In the genomic region with DNA sequence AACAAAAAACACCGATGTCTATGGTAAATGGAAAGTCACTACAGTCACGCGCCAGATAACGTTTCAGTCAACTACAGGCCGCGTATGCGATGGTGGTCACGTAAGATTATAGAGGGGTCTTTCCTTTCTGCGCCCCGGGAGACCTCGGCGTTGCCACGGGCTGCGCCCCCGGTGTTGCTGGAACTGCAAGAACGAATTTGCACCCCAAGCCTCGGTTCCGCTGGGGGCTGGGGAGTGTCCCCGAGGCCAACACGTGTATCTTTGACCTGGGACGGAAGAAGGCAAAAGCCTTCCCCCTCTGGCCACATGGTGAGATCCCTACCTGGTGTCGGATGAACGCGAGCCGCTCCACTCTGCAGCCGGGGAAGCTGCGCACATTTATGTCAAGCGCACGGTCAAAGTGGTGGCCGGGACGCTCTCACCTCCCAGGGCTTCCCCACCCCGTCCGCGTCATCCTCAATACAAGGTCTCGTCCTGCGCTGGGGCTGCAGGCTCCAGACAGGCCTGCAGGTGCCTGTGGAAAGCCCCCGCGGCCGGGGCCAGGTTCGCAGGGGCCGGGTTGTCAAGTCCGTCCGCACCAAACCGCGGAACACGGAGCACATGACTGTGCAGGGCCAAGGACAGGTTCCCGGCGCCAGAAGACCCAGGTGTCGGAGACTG, we compare ENCODE assay signal across 18 cellular contexts. TPM values are rescaled to one million over a fixed set of nuclear protein-coding genes. Genes with fewer than 3 reads are reported as not detected.
DNase-seq lines count a peak whose midpoint lies in the region; ATAC-seq, FAIRE-seq and TF ChIP-seq lines count a peak whose summit lies in the region.
"Had no signal": no experiment of that assay in that cellular context is flagged by ENCODE, and none has a peak within 500 bp of the region (broad histone marks: within the 10 kb centered on the region; RNA-seq: fewer than 3 reads in every experiment).

No MANE protein-coding gene starts in this region.

- TF ChIP-seq POLR2A in H1 (IDR thresholded peaks at IDR 0.05; ENCODE audit: control extremely low read depth in 1 of 2, low read depth in 2 of 2, low read length in 2 of 2) = no peak

- H3K36me3 ChIP-seq in GM23338 (ENCODE audit: insufficient read depth) (no peaks in the 10 kb centered on the region; the same call in 1 of the 2 replicates), H1 (ENCODE audit: control insufficient read depth in 2 of 4, insufficient read depth in 4 of 4, low read length in 3 of 4) (no peaks in the 10 kb centered on the region), neuronal stem cell (replicated peaks in 1 of 2; ENCODE audit: control insufficient read depth in 2 of 2, insufficient read depth in 2 of 2, low read length in 2 of 2) (no peaks in the 10 kb centered on the region)
- H3K36me3 ChIP-seq: BLaER1 had no signal

- no peaks in the 10 kb centered on the region for H3F3A ChIP-seq in GM23338 (replicated peaks; ENCODE audit: low read depth)

- TF ChIP-seq RAD21 in H1 (IDR thresholded peaks at IDR 0.05 in 1 of 2, conservative IDR thresholded peaks at IDR 0.05 in 1 of 2; ENCODE audit: low read depth in 2 of 2, low read length in 2 of 2) = no peak

- no peaks in the 10 kb centered on the region for H3K27me3 ChIP-seq in GM23338 (ENCODE audit: insufficient read depth)
- no peaks in the 10 kb centered on the region for H3K27me3 ChIP-seq in H1 (replicated peaks in 1 of 4; ENCODE audit: control insufficient read depth in 3 of 4, extremely low read depth in 1 of 4, insufficient read depth in 3 of 4, low read length in 3 of 4)
- H3K27me3 ChIP-seq in neuronal stem cell (ENCODE audit: control insufficient read depth in 3 of 3, insufficient read depth in 3 of 3, low read depth in 1 of 3, low read length in 3 of 3) = no peaks in the 10 kb centered on the region
- H3K27me3 ChIP-seq: BLaER1 had no signal

- H3K9ac ChIP-seq in H1 (replicated peaks in 1 of 4; ENCODE audit: extremely low read depth in 1 of 4, low read depth in 3 of 4, low read length in 3 of 4) = no peak overlapping the region
- no peak overlapping the region for H3K9ac ChIP-seq in neuronal stem cell (ENCODE audit: low read depth, low read length, poor library complexity)
- H3K9ac ChIP-seq: BLaER1, GM23248 had no signal

- TF ChIP-seq EP300 in H1 (IDR thresholded peaks at IDR 0.05; ENCODE audit: borderline replicate concordance in 1 of 2, low read depth in 2 of 2, low read length in 2 of 2) = no peak

- peaks cover 11% of the 10 kb centered on the region; the same call in 2 of the 3 replicates for H3K36me3 Mint-ChIP-seq in GM23338 (ENCODE audit: low read depth)
- H3K36me3 Mint-ChIP-seq: CD14-positive monocyte; CD8-positive, alpha-beta memory T cell had no signal

- H2BK12ac ChIP-seq in H1 (ENCODE audit: low read depth, low read length) = no peak overlapping the region
- H2BK12ac ChIP-seq in neuronal stem cell (ENCODE audit: low read length) = peak overlapping the region; percentile 60

- H3K4me3 ChIP-seq in GM23338 = no peak overlapping the region
- no peak overlapping the region for H3K4me3 ChIP-seq in H1 (ENCODE audit: extremely low read depth in 1 of 4, insufficient read depth in 2 of 4, low read depth in 3 of 4, low read length in 4 of 4)
- H3K4me3 ChIP-seq in neuronal stem cell (ENCODE audit: low read length in 2 of 2) = peak overlapping the region in 1 of 2 donors; percentile 55
- H3K4me3 ChIP-seq: BLaER1, GM12878, GM23248 had no signal

- peaks cover 9% of the 10 kb centered on the region for H3K4me1 Mint-ChIP-seq in GM23338
- H3K4me1 Mint-ChIP-seq: CD8-positive, alpha-beta memory T cell had no signal

- no peak for TF ChIP-seq CTCF in GM23338 (conservative IDR thresholded peaks at IDR 0.05; ENCODE audit: low read depth in 2 of 2)
- no peak for TF ChIP-seq CTCF in H1 (IDR thresholded peaks at IDR 0.05; ENCODE audit: control extremely low read depth in 1 of 3, insufficient read depth in 1 of 3, low read depth in 1 of 3, low read length in 3 of 3)

- H3K27ac Mint-ChIP-seq in GM23338 = no peak overlapping the region
- H3K27ac Mint-ChIP-seq: CD4-positive, alpha-beta T cell; CD8-positive, alpha-beta memory T cell had no signal

- no peaks in the 10 kb centered on the region for H4K20me1 ChIP-seq in GM23338 (replicated peaks; ENCODE audit: insufficient read depth)
- no peaks in the 10 kb centered on the region for H4K20me1 ChIP-seq in H1 (replicated peaks in 1 of 2; ENCODE audit: control insufficient read depth in 1 of 2, insufficient read depth in 2 of 2, low read length in 2 of 2)
- H4K20me1 ChIP-seq: BLaER1 had no signal

- WGBS in H1 (ENCODE audit: extremely low coverage in 1 of 2, insufficient coverage in 1 of 2, insufficient read length in 1 of 2, insufficient replicate concordance in 2 of 2, low coverage in 1 of 2, low lambda C conversion rate in 2 of 2, missing lambda C conversion rate in 1 of 2), 2 experiments = 91% methylated on average over 47 of the region's 49 CpGs; no CpG with 5 or more reads in 1 of the 2 experiments
- no CpG with 5 or more reads among the region's 49 CpGs for WGBS in neuronal stem cell (ENCODE audit: extremely low coverage in 2 of 2, insufficient read length in 2 of 2, insufficient replicate concordance in 1 of 2), 2 donors

- H2BK15ac ChIP-seq in H1 (ENCODE audit: low read length) (no peak overlapping the region), neuronal stem cell (ENCODE audit: low read length) (peak overlapping the region; percentile 96)

- H3K79me2 ChIP-seq in GM23338 (replicated peaks; ENCODE audit: insufficient read depth) (no peaks in the 10 kb centered on the region), H1 (ENCODE audit: control insufficient read depth in 1 of 2, insufficient read depth in 2 of 2, low read length in 2 of 2) (no peaks in the 10 kb centered on the region)

- H3K18ac ChIP-seq in H1 (ENCODE audit: extremely low read depth, low read length) (no peak overlapping the region), neuronal stem cell (ENCODE audit: low read length) (peak overlapping the region; percentile 3)

- H3K4ac ChIP-seq in H1 (replicated peaks; ENCODE audit: insufficient read length, low read depth, low read length) (no peak overlapping the region), neuronal stem cell (ENCODE audit: low read length) (no peak overlapping the region)

- H3K4me2 ChIP-seq in GM23338 (no peak overlapping the region), H1 (ENCODE audit: insufficient read depth in 1 of 2, low read depth in 2 of 2, low read length in 2 of 2) (no peak overlapping the region), neuronal stem cell (ENCODE audit: insufficient read depth, low read length, poor library complexity, severe bottlenecking) (no peak overlapping the region)
- H3K4me2 ChIP-seq: BLaER1 had no signal

- H2AK5ac ChIP-seq in H1 (ENCODE audit: low read depth, low read length) (no peak overlapping the region), neuronal stem cell (ENCODE audit: low read depth, low read length) (peak overlapping the region; percentile 83)

- in situ Hi-C loops in G401 (cut with HindIII; ENCODE audit: low sequenced_read_pairs) = no loop called here

- peaks cover 15% of the 10 kb centered on the region; the same call in 2 of the 3 replicates for H3K9me3 Mint-ChIP-seq in GM23338
- H3K9me3 Mint-ChIP-seq: CD14-positive monocyte; CD4-positive, alpha-beta T cell; CD8-positive, alpha-beta memory T cell had no signal

- H3K9me3 ChIP-seq in H1 (ENCODE audit: insufficient read depth in 2 of 2, low read depth in 1 of 2, low read length in 1 of 2) (peaks cover 0 to 15% of the 10 kb centered on the region in 2 experiments; a peak in 1 of 4 replicates), neuronal stem cell (replicated peaks in 1 of 2; ENCODE audit: control insufficient read depth in 2 of 2, insufficient read depth in 1 of 2, low read depth in 1 of 2, low read length in 2 of 2) (peaks cover 3 to 10% of the 10 kb centered on the region in 2 donors)

- CTCF ChIA-PET in H1 (lab: Charles Lee; ENCODE audit: partially characterized antibody) = no interaction called here

- no peak overlapping the region for H4K91ac ChIP-seq in H1 (replicated peaks; ENCODE audit: insufficient read length, low read length)
- H4K91ac ChIP-seq in neuronal stem cell (ENCODE audit: low read depth, low read length, poor library complexity) = no peak overlapping the region

- H3K27me3 Mint-ChIP-seq in GM23338 (ENCODE audit: insufficient read depth, low read depth, poor library complexity) = peaks cover 11% of the 10 kb centered on the region

- peak; percentile 34 for DNase-seq in GM23338 (ENCODE audit: low spot score)
- no peak for DNase-seq in H1 (ENCODE audit: low read depth in 1 of 2, low spot score in 2 of 2)
- DNase-seq in neuronal stem cell (ENCODE audit: low spot score) = no peak
- no peak for DNase-seq in inferior parietal cortex (ENCODE audit: extremely low spot score)
- DNase-seq in G401 (ENCODE audit: low spot score) = no peak
- DNase-seq: CD4-positive, alpha-beta T cell; CD8-positive, alpha-beta memory T cell; DMS79 treated with DMSO at 0.1 percent for 48 hours; GM23248; HCEC 1CT had no signal

- H3K4me3 Mint-ChIP-seq in GM23338 = no peak overlapping the region
- H3K4me3 Mint-ChIP-seq: CD14-positive monocyte; CD4-positive, alpha-beta T cell; CD8-positive, alpha-beta memory T cell had no signal

- H2BK120ac ChIP-seq in H1 (replicated peaks; ENCODE audit: low read depth, low read length) (no peak overlapping the region), neuronal stem cell (ENCODE audit: low read depth, low read length) (no peak overlapping the region)

- H3K23ac ChIP-seq in H1 (ENCODE audit: insufficient read length) (no peak overlapping the region), neuronal stem cell (ENCODE audit: low read depth, low read length, poor library complexity) (no peak overlapping the region)

- no peaks in the 10 kb centered on the region for H3K9me2 ChIP-seq in GM23338 (ENCODE audit: insufficient read depth)

- 0 out of 2 replicates have a peak overlapping the region, but pooled peaks have one; percentile 35 for H4K8ac ChIP-seq in H1 (ENCODE audit: extremely low read depth, insufficient read depth, low read length)
- H4K8ac ChIP-seq in neuronal stem cell (ENCODE audit: low read depth, low read length) = no peak overlapping the region

- H2BK20ac ChIP-seq in H1 (ENCODE audit: low read length) = no peak overlapping the region

- H2BK5ac ChIP-seq in H1 (ENCODE audit: low read depth, low read length) (no peak overlapping the region), neuronal stem cell (ENCODE audit: low read length) (no peak overlapping the region)

- ATAC-seq in GM23338 = no peak; the same call in 2 of the 3 replicates
- ATAC-seq in HG02763 (IDR thresholded peaks at IDR 0.05; ENCODE audit: unreplicated experiment) = no peak
- ATAC-seq in HG03175 (IDR thresholded peaks at IDR 0.05; ENCODE audit: unreplicated experiment) = no peak
- ATAC-seq: GM12878 had no signal

- H3K79me1 ChIP-seq in H1 (ENCODE audit: low read depth, low read length) (no peaks in the 10 kb centered on the region), neuronal stem cell (ENCODE audit: low read depth, low read length) (no peaks in the 10 kb centered on the region)

- H2AFZ ChIP-seq in GM23338 (peak overlapping the region; percentile 81), H1 (ENCODE audit: low read length) (peak overlapping the region; percentile 45; the same call in 1 of the 2 replicates), neuronal stem cell (ENCODE audit: low read length) (no peak overlapping the region)
- H2AFZ ChIP-seq: GM23248 had no signal

- no peak overlapping the region for H4K5ac ChIP-seq in H1 (ENCODE audit: insufficient read length, low read depth, low read length)

- H3K4me1 ChIP-seq in GM23338 (ENCODE audit: insufficient read depth) = peaks cover 7% of the 10 kb centered on the region; the same call in 1 of the 2 replicates
- H3K4me1 ChIP-seq in H1 (replicated peaks in 1 of 4; ENCODE audit: control insufficient read depth in 3 of 4, insufficient read depth in 4 of 4, low read length in 3 of 4) = peaks cover 0 to 3% (median 1%) of the 10 kb centered on the region in 4 experiments; a peak in 2 of 7 replicates
- peaks cover 7 to 12% of the 10 kb centered on the region in 2 donors for H3K4me1 ChIP-seq in neuronal stem cell (ENCODE audit: control insufficient read depth in 2 of 2, insufficient read depth in 1 of 2, low read depth in 1 of 2, low read length in 2 of 2)

- no peak for FAIRE-seq in H1 (lab: Jason Lieb, UNC)
- FAIRE-seq: G401.6, GM12878, GM19239, H54 had no signal

- H3K14ac ChIP-seq in H1 (ENCODE audit: insufficient read length) = no peak overlapping the region
- no peak overlapping the region for H3K14ac ChIP-seq in neuronal stem cell (ENCODE audit: low read length)

- H3K56ac ChIP-seq in H1 (replicated peaks; ENCODE audit: insufficient read length, low read depth, low read length) = no peak overlapping the region

- POLR2A ChIA-PET in H1 (lab: Charles Lee; ENCODE audit: partially characterized antibody) = no interaction called here

- no peaks in the 10 kb centered on the region for H3K23me2 ChIP-seq in H1 (ENCODE audit: low read depth, low read length)

- H3K27ac ChIP-seq in GM23338 (ENCODE audit: low read depth) (no peak overlapping the region), H1 (ENCODE audit: low read depth, low read length) (no peak overlapping the region), neuronal stem cell (replicated peaks; ENCODE audit: low read length) (no peak overlapping the region)
- H3K27ac ChIP-seq: BLaER1, GM23248 had no signal

RNA-seq across cellular contexts. Expression of a gene that starts 29.3 kb away (rescaled TPM):
- 291 and 322 TPM in 2 replicates for total RNA-seq in GM23338 (2014; rRNA removed; shearing (Covaris generic))
- 312 and 362 TPM in 2 replicates for polyA plus RNA-seq in GM23338 (2016; fragmentation: Nextera tagmentation; extraction: Ambion mirVana)
- 311 and 315 TPM in 2 replicates for total RNA-seq in H1 (2021; fragmentation: NEBNext Ultra II Directional; extraction: Animal tissue kit (Norgen Biotek cat#: 25700))
- polyA plus RNA-seq in H1 (2011; rRNA removed) = 222 and 254 TPM in 2 replicates
- polyA plus RNA-seq in H1 (2011; cell fraction: cytosol; rRNA removed) = 251 TPM
- polyA plus RNA-seq in H1 (2011; cell fraction: nucleus; rRNA removed) = 240 TPM
- polyA plus RNA-seq in H1 (2012, experiment 1 of 2) = 297 to 375 TPM (median 345 TPM) in 4 replicates
- polyA plus RNA-seq in H1 (2012, experiment 2 of 2) = 93.4 TPM
- 473 TPM for polyA plus RNA-seq in H1 (2013, experiment 1 of 2)
- 477 TPM for polyA plus RNA-seq in H1 (2013, experiment 2 of 2)
- 206 and 280 TPM in 2 replicates for polyA minus RNA-seq in H1 (2011; rRNA and poly(A)+ RNA removed)
- polyA minus RNA-seq in H1 (2011; cell fraction: cytosol; rRNA and poly(A)+ RNA removed) = 110 TPM
- polyA minus RNA-seq in H1 (2011; cell fraction: nucleus; rRNA and poly(A)+ RNA removed) = 87.7 TPM
- polyA plus RNA-seq in neuronal stem cell (2013, experiment 1 of 2) = 210 TPM
- polyA plus RNA-seq in neuronal stem cell (2013, experiment 2 of 2) = 208 TPM
- total RNA-seq in G401 (2014; rRNA removed; shearing (Covaris generic)) = 217 and 237 TPM in 2 replicates

RNA-seq across cellular contexts. Expression of a gene that starts 37.8 kb away (rescaled TPM):
- 12.5 and 14.9 TPM in 2 replicates for total RNA-seq in GM23338 (2014; rRNA removed; shearing (Covaris generic))
- polyA plus RNA-seq in GM23338 (2016; fragmentation: Nextera tagmentation; extraction: Ambion mirVana) (4.0 and 5.2 TPM in 2 replicates), H1 (2011; rRNA removed) (15.5 and 20.8 TPM in 2 replicates)
- total RNA-seq in H1 (2021; fragmentation: NEBNext Ultra II Directional; extraction: Animal tissue kit (Norgen Biotek cat#: 25700)) = 16.0 and 19.2 TPM in 2 replicates
- polyA plus RNA-seq in H1 (2011; cell fraction: cytosol; rRNA removed) = 9.2 TPM
- 35.9 TPM for polyA plus RNA-seq in H1 (2011; cell fraction: nucleus; rRNA removed)
- 6.6 to 9.0 TPM (median 7.2 TPM) in 4 replicates for polyA plus RNA-seq in H1 (2012, experiment 1 of 2)
- polyA plus RNA-seq in H1 (2012, experiment 2 of 2) = 0.45 TPM
- polyA plus RNA-seq in H1 (2013, experiment 1 of 2) = 6.9 TPM
- 6.1 TPM for polyA plus RNA-seq in H1 (2013, experiment 2 of 2)
- 58.7 and 59.5 TPM in 2 replicates for polyA minus RNA-seq in H1 (2011; rRNA and poly(A)+ RNA removed)
- polyA minus RNA-seq in H1 (2011; cell fraction: cytosol; rRNA and poly(A)+ RNA removed) = 25.2 TPM
- polyA minus RNA-seq in H1 (2011; cell fraction: nucleus; rRNA and poly(A)+ RNA removed) = 20.4 TPM
- polyA plus RNA-seq in neuronal stem cell (2013, experiment 1 of 2) = 4.6 TPM
- polyA plus RNA-seq in neuronal stem cell (2013, experiment 2 of 2) = 4.9 TPM
- 3.0 and 5.6 TPM in 2 replicates for total RNA-seq in G401 (2014; rRNA removed; shearing (Covaris generic))
